Comparison of ENCODE assay signal across 12 cellular contexts in genomic region chr11:6297831-6298230, GRCh38. TPM values are rescaled to one million over a fixed set of nuclear protein-coding genes. Genes with fewer than 3 reads are reported as not detected.
DNase-seq lines count a peak whose midpoint lies in the region; ATAC-seq, FAIRE-seq and TF ChIP-seq lines count a peak whose summit lies in the region.
"Had no signal": no experiment of that assay in that cellular context is flagged by ENCODE, and none has a peak within 500 bp of the region (broad histone marks: within the 10 kb centered on the region; RNA-seq: fewer than 3 reads in every experiment).

No MANE protein-coding gene starts in this region.

- no peaks in the 10 kb centered on the region for H3K4me1 ChIP-seq in naive thymus-derived CD4-positive, alpha-beta T cell (ENCODE audit: control insufficient read depth in 2 of 2, insufficient read depth in 2 of 2, low read length in 2 of 2)
- H3K4me1 ChIP-seq: stomach had no signal

- peak; percentile 69 for ATAC-seq in left lobe of liver
- ATAC-seq in naive thymus-derived CD4-positive, alpha-beta T cell = no peak
- ATAC-seq: sciatic nerve had no signal

- H3K4me3 Mint-ChIP-seq in naive thymus-derived CD4-positive, alpha-beta T cell = no peak overlapping the region
- no peak overlapping the region for H3K4me3 Mint-ChIP-seq in immature natural killer cell
- H3K4me3 Mint-ChIP-seq: activated naive CD8-positive, alpha-beta T cell had no signal

- H3K27me3 ChIP-seq in BJ (ENCODE audit: control insufficient read depth, insufficient read depth, low read length) = no peaks in the 10 kb centered on the region
- no peaks in the 10 kb centered on the region for H3K27me3 ChIP-seq in naive thymus-derived CD4-positive, alpha-beta T cell (ENCODE audit: control insufficient read depth in 2 of 2, insufficient read depth in 2 of 2, low read length in 2 of 2)
- H3K27me3 ChIP-seq: stomach had no signal

- no peaks in the 10 kb centered on the region for H3K9me3 ChIP-seq in naive thymus-derived CD4-positive, alpha-beta T cell (ENCODE audit: control insufficient read depth in 2 of 3, low read length in 3 of 3)
- H3K9me3 ChIP-seq: stomach had no signal

- TF ChIP-seq POLR2A in H54 (IDR thresholded peaks at IDR 0.05; ENCODE audit: low read depth, low read length) = no peak

- POLR2A ChIA-PET in BJ (lab: Charles Lee) = interaction anchor here (0.7 kb wide), 1 partner anchor 101 kb away, joined by 4 read pairs; no protein-coding TSS in a partner anchor
- POLR2A ChIA-PET in naive thymus-derived CD4-positive, alpha-beta T cell (lab: Charles Lee) = no interaction called here

- TF ChIP-seq CTCF in BJ (IDR thresholded peaks at IDR 0.05; ENCODE audit: insufficient read depth, low read depth, low read length) (peak; percentile 58), VCaP (conservative IDR thresholded peaks at IDR 0.05) (peak; percentile 38), coronary artery (IDR thresholded peaks at IDR 0.05) (no peak)

- no peaks in the 10 kb centered on the region for H3K36me3 Mint-ChIP-seq in naive thymus-derived CD4-positive, alpha-beta T cell
- H3K36me3 Mint-ChIP-seq in immature natural killer cell = peaks cover 0 to 4% (median 0%) of the 10 kb centered on the region in 3 donors
- H3K36me3 Mint-ChIP-seq: activated naive CD8-positive, alpha-beta T cell had no signal

- intact Hi-C loops in naive thymus-derived CD4-positive, alpha-beta T cell (cut with micrococcal nuclease) = loop anchor here (1.0 to 5.0 kb wide), 4 partner anchors 54 to 209 kb away; partner anchors contain the start of gene HPX (in 1 of the 2)

- H3K36me3 ChIP-seq in BJ (ENCODE audit: control insufficient read depth, insufficient read depth, low read length) = no peaks in the 10 kb centered on the region
- H3K36me3 ChIP-seq in naive thymus-derived CD4-positive, alpha-beta T cell (ENCODE audit: control insufficient read depth in 2 of 3, insufficient read depth in 3 of 3, low read length in 3 of 3) = no peaks in the 10 kb centered on the region
- H3K36me3 ChIP-seq: stomach had no signal

- no peak overlapping the region for H3K27ac Mint-ChIP-seq in naive thymus-derived CD4-positive, alpha-beta T cell
- H3K27ac Mint-ChIP-seq in immature natural killer cell = no peak overlapping the region
- H3K27ac Mint-ChIP-seq: activated naive CD8-positive, alpha-beta T cell had no signal

- H3K9me3 Mint-ChIP-seq in naive thymus-derived CD4-positive, alpha-beta T cell = no peaks in the 10 kb centered on the region
- no peaks in the 10 kb centered on the region for H3K9me3 Mint-ChIP-seq in immature natural killer cell

- CTCF ChIA-PET in BJ (lab: Yijun Ruan, JAX) = interaction anchor here (0.7 to 12.1 kb wide), 12 partner anchors 9 to 81 kb away, joined by 3 to 120 read pairs (median 6); no protein-coding TSS in a partner anchor
- CTCF ChIA-PET in naive thymus-derived CD4-positive, alpha-beta T cell (lab: Charles Lee) = no interaction called here

- H3K27ac ChIP-seq in VCaP (no peak overlapping the region), coronary artery (no peak overlapping the region)
- no peak overlapping the region for H3K27ac ChIP-seq in naive thymus-derived CD4-positive, alpha-beta T cell (ENCODE audit: low read depth, low read length)
- H3K27ac ChIP-seq: stomach had no signal

- peak; percentile 23 for FAIRE-seq in H54 (lab: Jason Lieb, UNC)

- H3K4me3 ChIP-seq in BJ (ENCODE audit: low read depth, low read length) (no peak overlapping the region), coronary artery (no peak overlapping the region)
- H3K4me3 ChIP-seq in naive thymus-derived CD4-positive, alpha-beta T cell (ENCODE audit: low read length) = no peak overlapping the region
- H3K4me3 ChIP-seq: stomach had no signal

- H3K4me1 Mint-ChIP-seq in naive thymus-derived CD4-positive, alpha-beta T cell = no peaks in the 10 kb centered on the region
- no peaks in the 10 kb centered on the region for H3K4me1 Mint-ChIP-seq in immature natural killer cell

- H3K27me3 Mint-ChIP-seq in naive thymus-derived CD4-positive, alpha-beta T cell = peaks cover 8 to 30% (median 21%) of the 10 kb centered on the region in 5 donors
- H3K27me3 Mint-ChIP-seq in immature natural killer cell (ENCODE audit: low read depth in 3 of 3) = peaks cover 3 to 7% (median 6%) of the 10 kb centered on the region in 3 donors

- DNase-seq in BJ (ENCODE audit: low read depth) (no peak), H54 (ENCODE audit: insufficient read length, low spot score) (no peak), left lobe of liver (ENCODE audit: low spot score) (no peak), coronary artery (ENCODE audit: low spot score) (no peak), amygdala (lab: John Stamatoyannopoulos, UW) (no peak), immature natural killer cell (no peak)
- DNase-seq in naive thymus-derived CD4-positive, alpha-beta T cell = no peak
- DNase-seq: T1000 had no signal

RNA-seq across cellular contexts. Expression of gene CAVIN3, which starts 22.5 kb away (rescaled TPM):
- 81.8 and 134 TPM in 2 replicates for polyA plus RNA-seq in BJ (2011; rRNA removed)
- 17.5 and 19.7 TPM in 2 replicates for polyA minus RNA-seq in BJ (2011; rRNA and poly(A)+ RNA removed)
- total RNA-seq in left lobe of liver = 6.1 TPM
- total RNA-seq in naive thymus-derived CD4-positive, alpha-beta T cell = 1 to 10 TPM in 1 of 5 experiments, under 1 TPM in 2, not detected in 2; 0.51 to 5.4 (median 0.61) TPM
- not detected for polyA plus RNA-seq in naive thymus-derived CD4-positive, alpha-beta T cell
- not detected for polyA plus RNA-seq in immature natural killer cell

RNA-seq across cellular contexts. Expression of gene CCKBR, which starts 38.2 kb away (rescaled TPM):
- not detected in 2 replicates for polyA plus RNA-seq in BJ (2011; rRNA removed)
- not detected in 2 replicates for polyA minus RNA-seq in BJ (2011; rRNA and poly(A)+ RNA removed)
- not detected for total RNA-seq in left lobe of liver
- not detected for total RNA-seq in naive thymus-derived CD4-positive, alpha-beta T cell
- not detected for polyA plus RNA-seq in naive thymus-derived CD4-positive, alpha-beta T cell
- not detected for polyA plus RNA-seq in immature natural killer cell

RNA-seq across cellular contexts. Expression of gene CNGA4, which starts 58.9 kb away (rescaled TPM):
- polyA plus RNA-seq in BJ (2011; rRNA removed) = 0.11 TPM in 1 of 2 replicates, not detected in the other
- polyA minus RNA-seq in BJ (2011; rRNA and poly(A)+ RNA removed) = 0.47 TPM in 1 of 2 replicates, not detected in the other
- not detected for total RNA-seq in left lobe of liver
- under 1 TPM in 4 of 5 experiments, not detected in 1; 0.32 to 0.62 (median 0.37) TPM for total RNA-seq in naive thymus-derived CD4-positive, alpha-beta T cell
- not detected for polyA plus RNA-seq in naive thymus-derived CD4-positive, alpha-beta T cell
- not detected for polyA plus RNA-seq in immature natural killer cell
- total RNA-seq: stomach had no signal

Comparison
In these comparisons a context has a peak if more than half of its experiments do, and no peak if none do; other contexts are left out.
1. RNA of gene CAVIN3, which starts 22.5 kb away (polyA plus RNA-seq): 81.8 to 134 TPM in BJ; not detected in naive thymus-derived CD4-positive, alpha-beta T cell and not detected in immature natural killer cell; every median in the first group is over 10 times any median in the second.